ENCODE assay signal across 22 cellular contexts in the genomic region with DNA sequence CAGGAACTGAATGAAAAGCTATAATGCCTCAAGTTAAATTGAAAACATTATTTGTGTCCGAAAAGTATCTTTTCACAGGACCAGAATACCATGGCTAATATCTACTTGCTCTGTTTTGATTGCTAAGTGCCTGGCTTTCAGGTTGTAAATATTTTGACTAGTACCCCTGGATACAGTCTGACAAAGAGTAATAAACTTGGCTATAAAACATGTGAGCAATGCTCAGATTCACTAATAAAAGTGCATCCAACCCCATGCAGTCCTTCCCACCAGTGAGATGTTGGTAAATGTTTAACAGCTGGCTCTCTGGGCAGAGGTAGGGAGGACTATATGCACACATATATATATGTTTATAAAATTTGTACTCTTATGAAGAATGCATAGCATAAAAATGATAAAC.
DNase-seq lines count a peak whose midpoint lies in the region; ATAC-seq and TF ChIP-seq lines count a peak whose summit lies in the region.
"Had no signal": no experiment of that assay in that cellular context is flagged by ENCODE, and none has a peak within 500 bp of the region (broad histone marks: within the 10 kb centered on the region; RNA-seq: fewer than 3 reads in every experiment).

No MANE protein-coding gene starts in this region.

- peaks cover 18% of the 10 kb centered on the region for H3K9me3 Mint-ChIP-seq in activated naive CD8-positive, alpha-beta T cell treated with anti-CD3 and anti-CD28 coated beads, Interleukin-2, amount 50 U/mL, for 24 hours

- H3K27me3 Mint-ChIP-seq in activated naive CD8-positive, alpha-beta T cell treated with anti-CD3 and anti-CD28 coated beads, Interleukin-2, amount 50 U/mL, for 24 hours = no peaks in the 10 kb centered on the region
- H3K27me3 Mint-ChIP-seq: activated CD4-positive, alpha-beta memory T cell treated with anti-CD3 and anti-CD28 coated beads, Interleukin-2, amount 10 ng/mL, durations not matched to agents 7 days and 5 days; activated naive CD8-positive, alpha-beta T cell treated with anti-CD3 and anti-CD28 coated beads, Interleukin-2, amount 10 ng/mL, durations not matched to agents 7 days and 5 days had no signal

- H3K27ac Mint-ChIP-seq in activated naive CD8-positive, alpha-beta T cell treated with anti-CD3 and anti-CD28 coated beads, Interleukin-2, amount 50 U/mL, for 24 hours = no peak overlapping the region
- H3K27ac Mint-ChIP-seq: activated CD4-positive, alpha-beta memory T cell treated with anti-CD3 and anti-CD28 coated beads, Interleukin-2, amount 10 ng/mL, durations not matched to agents 7 days and 5 days; activated naive CD8-positive, alpha-beta T cell treated with anti-CD3 and anti-CD28 coated beads, Interleukin-2, amount 10 ng/mL, durations not matched to agents 7 days and 5 days had no signal

- no peak overlapping the region for H3K9ac ChIP-seq in colonic mucosa (ENCODE audit: low read depth in 2 of 2, low read length in 2 of 2)
- H3K9ac ChIP-seq: GM23248 had no signal

- H3K27ac ChIP-seq in colonic mucosa = no peak overlapping the region
- H3K27ac ChIP-seq: GM23248, RWPE1 had no signal

- H3K27me3 ChIP-seq in colonic mucosa = no peaks in the 10 kb centered on the region
- H3K27me3 ChIP-seq: uterus had no signal

- H3K4me3 Mint-ChIP-seq in activated naive CD8-positive, alpha-beta T cell treated with anti-CD3 and anti-CD28 coated beads, Interleukin-2, amount 50 U/mL, for 24 hours = no peak overlapping the region
- H3K4me3 Mint-ChIP-seq: activated CD4-positive, alpha-beta memory T cell treated with anti-CD3 and anti-CD28 coated beads, Interleukin-2, amount 10 ng/mL, durations not matched to agents 7 days and 5 days; activated naive CD8-positive, alpha-beta T cell treated with anti-CD3 and anti-CD28 coated beads, Interleukin-2, amount 10 ng/mL, durations not matched to agents 7 days and 5 days; activated T-cell treated with anti-CD3 and anti-CD28 coated beads, Interleukin-2, amount 50 U/mL, for 72 hours had no signal

- H3K9me3 ChIP-seq in colonic mucosa = no peaks in the 10 kb centered on the region
- H3K9me3 ChIP-seq: uterus had no signal

- no peaks in the 10 kb centered on the region for H3K36me3 Mint-ChIP-seq in activated naive CD8-positive, alpha-beta T cell treated with anti-CD3 and anti-CD28 coated beads, Interleukin-2, amount 50 U/mL, for 24 hours (ENCODE audit: low read depth)

- no peak overlapping the region for H3K4me3 ChIP-seq in AG09309 (ENCODE audit: control insufficient read depth, low read depth, low read length)
- H3K4me3 ChIP-seq in colonic mucosa = no peak overlapping the region
- H3K4me3 ChIP-seq: GM12878, GM23248, uterus had no signal

- H3K4me1 ChIP-seq in colonic mucosa = peaks cover 5% of the 10 kb centered on the region
- H3K4me1 ChIP-seq: uterus had no signal

- intact Hi-C loops in colonic mucosa (cut with DNase I) = loop anchor here (5.0 kb wide), 1 partner anchor 368 kb away; no protein-coding TSS in a partner anchor

- peak; percentile 78 for DNase-seq in AG09309 (ENCODE audit: low read depth)
- DNase-seq in HT-29 (ENCODE audit: low spot score) = peak; percentile 81
- DNase-seq in colonic mucosa = peak; percentile 36
- peak; percentile 88 for DNase-seq in left kidney (ENCODE audit: low read depth, low spot score)
- DNase-seq in activated naive CD8-positive, alpha-beta T cell treated with anti-CD3 and anti-CD28 coated beads, Interleukin-2, amount 50 U/mL, for 24 hours = no peak
- DNase-seq in NOMO-1 (lab: John Stamatoyannopoulos, UW; ENCODE audit: unreplicated experiment in 2 of 2) = no peak
- DNase-seq: activated CD4-positive, alpha-beta memory T cell treated with anti-CD3 and anti-CD28 coated beads, Interleukin-2, amount 10 ng/mL, durations not matched to agents 7 days and 5 days; activated naive CD8-positive, alpha-beta T cell treated with anti-CD3 and anti-CD28 coated beads, Interleukin-2, amount 10 ng/mL, durations not matched to agents 7 days and 5 days; activated T-cell treated with anti-CD3 and anti-CD28 coated beads, Interleukin-2, amount 50 U/mL, for 72 hours; GM23248; head of caudate nucleus; midbrain; NCI-H1092; nucleus accumbens; stimulated activated CD4-positive, alpha-beta T cell treated with anti-CD3 and anti-CD28 coated beads, Interleukin-2, amount 100 ng/mL, for 48 hours; T-helper 1 cell; uterus had no signal

- H3K36me3 ChIP-seq in colonic mucosa = no peaks in the 10 kb centered on the region
- H3K36me3 ChIP-seq: uterus had no signal

- ATAC-seq in activated naive CD8-positive, alpha-beta T cell treated with anti-CD3 and anti-CD28 coated beads, Interleukin-2, amount 50 U/mL, for 24 hours = no peak
- ATAC-seq in GM18502 (IDR thresholded peaks at IDR 0.05; ENCODE audit: poor library complexity, unreplicated experiment) (no peak), GM18520 (IDR thresholded peaks at IDR 0.05; ENCODE audit: unreplicated experiment) (no peak)
- ATAC-seq: activated T-cell treated with anti-CD3 and anti-CD28 coated beads, Interleukin-2, amount 50 U/mL, for 72 hours; esophagus mucosa; GM12878 had no signal

- TF ChIP-seq CTCF in AG09309 (IDR thresholded peaks at IDR 0.05; ENCODE audit: control insufficient read depth, insufficient read depth, low read depth, low read length, missing control alignments) = no peak
- TF ChIP-seq CTCF in colonic mucosa (IDR thresholded peaks at IDR 0.05) = no peak

- H3K4me1 Mint-ChIP-seq in activated naive CD8-positive, alpha-beta T cell treated with anti-CD3 and anti-CD28 coated beads, Interleukin-2, amount 50 U/mL, for 24 hours = peaks cover 11% of the 10 kb centered on the region

Comparison
In these comparisons a context has a peak if more than half of its experiments do, and no peak if none do; other contexts are left out.
1. DNase-seq: peak in AG09309 (single experiment), HT-29 (single experiment), colonic mucosa (single experiment) and left kidney (single experiment); none in activated naive CD8-positive, alpha-beta T cell treated with anti-CD3 and anti-CD28 coated beads, Interleukin-2, amount 50 U/mL, for 24 hours (single experiment) and NOMO-1 (0 of 2).